21 cellular contexts compared by ENCODE assay signal in genomic region chr5:109652096-109652495, GRCh38.
"Had no signal": no experiment of that assay in that cellular context is flagged by ENCODE, and none has a peak within 500 bp of the region (broad histone marks: within the 10 kb centered on the region; RNA-seq: fewer than 3 reads in every experiment).

No MANE protein-coding gene starts in this region.

- H3K36me3 Mint-ChIP-seq: natural killer cell had no signal

- H3K9me3 Mint-ChIP-seq: natural killer cell, neural crest cell had no signal

- DNase-seq: cortex of kidney; effector memory CD4-positive, alpha-beta T cell; foreskin keratinocyte; head of caudate nucleus; mucosa of descending colon; natural killer cell; nucleus accumbens; ovary; right cardiac atrium; stimulated activated CD4-positive, alpha-beta T cell treated with anti-CD3 and anti-CD28 coated beads, Interleukin-2, amount 100 ng/mL, for 48 hours; stimulated activated naive CD8-positive, alpha-beta T cell treated with anti-CD3 and anti-CD28 coated beads, Interleukin-15, Interleukin-2, amounts not matched to agents 100 U/mL and 50 U/mL, for 24 hours; thyroid gland; upper lobe of left lung; uterus had no signal

- ATAC-seq: foreskin keratinocyte; mucosa of descending colon; natural killer cell; right cardiac atrium; stimulated activated naive CD8-positive, alpha-beta T cell treated with anti-CD3 and anti-CD28 coated beads, Interleukin-15, Interleukin-2, amounts not matched to agents 100 U/mL and 50 U/mL, for 24 hours had no signal

- H3K27ac Mint-ChIP-seq: natural killer cell, progenitor cell of endocrine pancreas had no signal

- H3K36me3 ChIP-seq: esophagus muscularis mucosa, ovary, suprapubic skin, thyroid gland, upper lobe of left lung, uterus had no signal

- H3K4me3 Mint-ChIP-seq: natural killer cell, neural crest cell had no signal

- H3K4me1 ChIP-seq: thyroid gland, uterus had no signal

- H3K4me3 ChIP-seq: esophagus muscularis mucosa, hepatocyte, mucosa of descending colon, ovary, smooth muscle cell, suprapubic skin, thyroid gland, upper lobe of left lung, uterus had no signal

- H3K9me3 ChIP-seq: esophagus muscularis mucosa, mucosa of descending colon, ovary, suprapubic skin, thyroid gland, upper lobe of left lung, uterus had no signal

- H3K27ac ChIP-seq: epithelial cell of prostate, esophagus muscularis mucosa, foreskin keratinocyte, hepatocyte, ovary, suprapubic skin, thyroid gland, upper lobe of left lung, uterus had no signal

- H3K27me3 ChIP-seq: esophagus muscularis mucosa, foreskin keratinocyte, hepatocyte, ovary, suprapubic skin, thyroid gland, upper lobe of left lung, uterus had no signal
